In genomic region chr15:69301101-69301500, GRCh38 we compare ENCODE assay signal across 4 cellular contexts. TPM values are rescaled to one million over a fixed set of nuclear protein-coding genes. Genes with fewer than 3 reads are reported as not detected.
"Had no signal": no experiment of that assay in that cellular context is flagged by ENCODE, and none has a peak within 500 bp of the region (broad histone marks: within the 10 kb centered on the region; RNA-seq: fewer than 3 reads in every experiment).

No MANE protein-coding gene starts in this region.

RNA-seq across cellular contexts. Expression of gene PAQR5, which starts 2.4 kb away (rescaled TPM):
- total RNA-seq: activated CD4-positive, alpha-beta memory T cell treated with anti-CD3 and anti-CD28 coated beads, Interleukin-2, amount 10 ng/mL, durations not matched to agents 7 days and 5 days; activated CD4-positive, alpha-beta T cell treated with anti-CD3 and anti-CD28 coated beads, Interleukin-2, amount 10 ng/mL, durations not matched to agents 7 days and 5 days; glomerular endothelial cell; T-helper 2 cell treated with Interferon-gamma antibody and Interleukin-4, amounts not matched to agents 100 ng/mL and 5 ng/mL, for 36 hours had no signal
